20 cellular contexts compared by ENCODE assay signal in the genomic region with DNA sequence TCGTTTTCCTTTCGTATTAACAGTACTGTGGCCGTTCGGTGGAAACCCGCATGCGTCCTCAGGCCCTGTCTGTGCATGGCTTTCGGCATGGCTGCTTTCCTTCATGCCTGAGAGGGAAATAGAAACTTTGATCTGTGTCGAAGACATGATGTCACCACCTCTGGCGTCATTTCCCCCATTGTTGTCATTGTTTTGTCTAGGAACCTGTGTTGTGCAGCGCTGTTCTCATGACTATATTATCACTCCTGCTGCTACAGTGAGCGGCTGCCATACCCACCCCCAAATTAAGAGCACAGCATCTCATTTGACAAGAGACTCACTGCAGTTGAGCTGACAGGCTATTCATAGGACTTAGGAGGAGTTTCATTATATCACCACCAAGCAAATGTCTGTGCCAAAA.
DNase-seq lines count a peak whose midpoint lies in the region; ATAC-seq, FAIRE-seq and TF ChIP-seq lines count a peak whose summit lies in the region.
"Had no signal": no experiment of that assay in that cellular context is flagged by ENCODE, and none has a peak within 500 bp of the region (broad histone marks: within the 10 kb centered on the region; RNA-seq: fewer than 3 reads in every experiment).

No MANE protein-coding gene starts in this region.

- no peak for TF ChIP-seq CTCF in K562 (IDR thresholded peaks at IDR 0.05 in 2 of 3, conservative IDR thresholded peaks at IDR 0.05 in 1 of 3; ENCODE audit: insufficient read depth in 2 of 3, low read depth in 1 of 3, low read length in 3 of 3)

- peak; percentile 40 for FAIRE-seq in K562 (lab: Jason Lieb, UNC)
- FAIRE-seq: G401.6, H1, small intestine had no signal

- H2AFZ ChIP-seq in K562 (ENCODE audit: low read depth, low read length), result no peak overlapping the region

- H3K9ac ChIP-seq in K562 (ENCODE audit: insufficient read depth in 1 of 2, low read depth in 2 of 2, low read length in 2 of 2), result no peak overlapping the region
- H3K9ac ChIP-seq: BLaER1 had no signal

- no peak overlapping the region for H3K4me2 ChIP-seq in K562 (ENCODE audit: insufficient read depth, low read length)
- H3K4me2 ChIP-seq: BLaER1 had no signal

- no peak overlapping the region for H3K27ac ChIP-seq in K562 (ENCODE audit: extremely low read depth, low read depth, low read length)
- H3K27ac ChIP-seq: BLaER1, HL-60, suprapubic skin had no signal

- CTCF ChIA-PET in K562 (lab: Yijun Ruan, JAX; ENCODE audit: low intra/inter-chr PET ratio), result no interaction called here

- ATAC-seq in K562 (no peak), left cardiac atrium (peak in 1 of 2 donors; percentile 26), GM19463 (IDR thresholded peaks at IDR 0.05; ENCODE audit: unreplicated experiment) (no peak)
- ATAC-seq: activated naive CD8-positive, alpha-beta T cell treated with anti-CD3 and anti-CD28 coated beads, Interleukin-2, amount 50 U/mL, for 24 hours; left lung had no signal

- BruUV-seq in K562 (replicated peaks; lab: Mats Ljungman, UMichigan), result no TSS peak

- POLR2A ChIA-PET in K562 (lab: Yijun Ruan, JAX), result no interaction called here

- H3K79me2 ChIP-seq in K562 (ENCODE audit: control insufficient read depth, insufficient read depth, low read length), result no peaks in the 10 kb centered on the region

- intact Hi-C loops in K562 (cut with micrococcal nuclease) (loop anchor here (10.0 kb wide), 1 partner anchor 116 kb away; no protein-coding TSS in a partner anchor), left cardiac atrium (cut with DNase I) (no loop called here)

- no peak for TF ChIP-seq RAD21 in K562 (CRISPR knock-in tag; conservative IDR thresholded peaks at IDR 0.05 in 1 of 2, IDR thresholded peaks at IDR 0.05 in 1 of 2)

- H3K9me1 ChIP-seq in K562 (ENCODE audit: control insufficient read depth, insufficient read depth, low read length), result no peaks in the 10 kb centered on the region

- H3K36me3 ChIP-seq in K562 (ENCODE audit: control insufficient read depth, insufficient read depth, low read length), result peaks cover 30% of the 10 kb centered on the region; the same call in 2 of the 3 replicates

- TF ChIP-seq POLR2A in K562 (conservative IDR thresholded peaks at IDR 0.05), result no peak

- H3K9me3 ChIP-seq in K562 (replicated peaks; ENCODE audit: control insufficient read depth, insufficient read depth, low read depth, low read length), result no peaks in the 10 kb centered on the region
- H3K9me3 ChIP-seq: BLaER1, left lung, suprapubic skin had no signal

- TF ChIP-seq EP300 in K562 (IDR thresholded peaks at IDR 0.05; ENCODE audit: low read length), result no peak

- 84% methylated on average over 11 of the region's 11 CpGs for WGBS in K562 (ENCODE audit: insufficient coverage, low coverage, missing lambda C conversion rate)

- no peak for DNase-seq in K562 (ENCODE audit: extremely low read depth in 1 of 4, low spot score in 3 of 4)
- DNase-seq in left cardiac atrium, result peak; percentile 55
- DNase-seq in non-pigmented ciliary epithelial cell (ENCODE audit: low read depth), result peak; percentile 53
- no peak for DNase-seq in AG08395 (ENCODE audit: low spot score)
- no peak for DNase-seq in NCI-H146 (lab: John Stamatoyannopoulos, UW)
- DNase-seq: activated B cell treated with CpG ODN at 0.5 μM for 24 hours; activated naive CD8-positive, alpha-beta T cell treated with anti-CD3 and anti-CD28 coated beads, Interleukin-2, amount 50 U/mL, for 24 hours; cerebellar nuclear complex; left lung; NCI-H2029 treated with DMSO at 0.1 percent for 48 hours; SHP77 treated with DMSO at 0.1 percent for 48 hours; small intestine; stimulated activated CD4-positive, alpha-beta T cell treated with anti-CD3 and anti-CD28 coated beads, Interleukin-4, amount 100 ng/mL, for 4 hours had no signal

- no peaks in the 10 kb centered on the region for H3K27me3 ChIP-seq in K562 (ENCODE audit: control insufficient read depth in 2 of 2, insufficient read depth in 2 of 2, low read length in 2 of 2)
- H3K27me3 ChIP-seq: BLaER1, left lung, suprapubic skin had no signal

- no peaks in the 10 kb centered on the region for H4K20me1 ChIP-seq in K562 (replicated peaks; ENCODE audit: control insufficient read depth, insufficient read depth, low read length)

- in situ Hi-C loops in K562 (cut with MboI), result no loop called here

- H3K4me3 ChIP-seq in K562, result no peak overlapping the region
- H3K4me3 ChIP-seq: BLaER1, left lung, suprapubic skin had no signal

- H3K4me1 ChIP-seq in K562 (replicated peaks in 1 of 2; ENCODE audit: control insufficient read depth in 2 of 2, insufficient read depth in 2 of 2, low read length in 2 of 2), result peaks cover 0 to 2% of the 10 kb centered on the region in 2 experiments; a peak in 1 of 5 replicates
- H3K4me1 ChIP-seq: BLaER1 had no signal

TF ChIP-seq in PFSK-1, 5 proteins besides CTCF, POLR2A, EP300 and RAD21:
- TF ChIP-seq SIN3A (IDR thresholded peaks at IDR 0.05; ENCODE audit: borderline replicate concordance, insufficient read depth, low read length) (no peak), TAF1 (IDR thresholded peaks at IDR 0.05; ENCODE audit: borderline replicate concordance, insufficient read depth, low read length) (no peak), POLR2AphosphoS5 (IDR thresholded peaks at IDR 0.05; ENCODE audit: low read depth, low read length) (no peak), FOXP2 (optimal IDR thresholded peaks at IDR 0.05; ENCODE audit: borderline replicate concordance, extremely low read depth, extremely low read length, insufficient read depth) (peak; percentile 95)

TF ChIP-seq in K562, 482 proteins besides CTCF, POLR2A, EP300 and RAD21:
- TF ChIP-seq NELFE (IDR thresholded peaks at IDR 0.05; ENCODE audit: insufficient read depth, insufficient read length) (no peak), ZNF197 (CRISPR knock-in tag; IDR thresholded peaks at IDR 0.05; ENCODE audit: low read depth) (no peak), MAFK (IDR thresholded peaks at IDR 0.05; ENCODE audit: low read length) (no peak), TCF7L2 (IDR thresholded peaks at IDR 0.05; ENCODE audit: low read depth, low read length) (no peak), HDAC2 (IDR thresholded peaks at IDR 0.05) (no peak)

Comparison
In these comparisons a context has a peak if more than half of its experiments do, and no peak if none do; other contexts are left out.
1. DNase-seq: peak in left cardiac atrium (single experiment) and non-pigmented ciliary epithelial cell (single experiment); none in K562 (0 of 4), AG08395 (single experiment) and NCI-H146 (single experiment).